In genomic region chr4:82421796-82422560, GRCh38 we compare ENCODE assay signal across 1 cellular context.
TF ChIP-seq lines count a peak whose summit lies in the region.

No MANE protein-coding gene starts in this region.

TF ChIP-seq in K562, 482 proteins besides CTCF, POLR2A, EP300 and RAD21 (continued from another document):
- peak; percentile 92 for TF ChIP-seq POLR2AphosphoS2 (IDR thresholded peaks at IDR 0.05; ENCODE audit: low read length)
- TF ChIP-seq CHD2 (IDR thresholded peaks at IDR 0.05; ENCODE audit: low read depth, low read length): 0 out of 2 replicates have a peak, but pooled peaks have one; percentile 26
- TF ChIP-seq POLR2G (IDR thresholded peaks at IDR 0.05; ENCODE audit: low read depth, low read length): peak; percentile 55
- TF ChIP-seq MED1 (CRISPR knock-in tag; IDR thresholded peaks at IDR 0.05; ENCODE audit: borderline replicate concordance): no peak
- no peak for TF ChIP-seq MAFG (tag; conservative IDR thresholded peaks at IDR 0.05)
- 0 out of 2 replicates have a peak, but pooled peaks have one; percentile 4 for TF ChIP-seq THRB (CRISPR knock-in tag; conservative IDR thresholded peaks at IDR 0.05)
- TF ChIP-seq HOXB6 (CRISPR knock-in tag; IDR thresholded peaks at IDR 0.05; ENCODE audit: borderline replicate concordance): no peak
- peak; percentile 87; the same call in 1 of the 2 replicates for TF ChIP-seq HNRNPUL1 (IDR thresholded peaks at IDR 0.05; ENCODE audit: low read length)
- TF ChIP-seq POLR2B (IDR thresholded peaks at IDR 0.05; ENCODE audit: low read depth, partially characterized antibody): peak; percentile 50
- TF ChIP-seq ZBTB33 (CRISPR knock-in tag; IDR thresholded peaks at IDR 0.05): 0 out of 2 replicates have a peak, but pooled peaks have one; percentile 54
- peak; percentile 54; the same call in 1 of the 2 replicates for TF ChIP-seq E2F1 (CRISPR knock-in tag; IDR thresholded peaks at IDR 0.05)
- TF ChIP-seq POLR2AphosphoS5 (IDR thresholded peaks at IDR 0.05; ENCODE audit: control insufficient read depth, insufficient read depth, low read depth, low read length): peak; percentile 33; the same call in 1 of the 2 replicates
- peak; percentile 48 for TF ChIP-seq E2F8 (IDR thresholded peaks at IDR 0.05; ENCODE audit: low read depth, partially characterized antibody)
- no peak for TF ChIP-seq ZEB2 (IDR thresholded peaks at IDR 0.05)
